In the genomic region with DNA sequence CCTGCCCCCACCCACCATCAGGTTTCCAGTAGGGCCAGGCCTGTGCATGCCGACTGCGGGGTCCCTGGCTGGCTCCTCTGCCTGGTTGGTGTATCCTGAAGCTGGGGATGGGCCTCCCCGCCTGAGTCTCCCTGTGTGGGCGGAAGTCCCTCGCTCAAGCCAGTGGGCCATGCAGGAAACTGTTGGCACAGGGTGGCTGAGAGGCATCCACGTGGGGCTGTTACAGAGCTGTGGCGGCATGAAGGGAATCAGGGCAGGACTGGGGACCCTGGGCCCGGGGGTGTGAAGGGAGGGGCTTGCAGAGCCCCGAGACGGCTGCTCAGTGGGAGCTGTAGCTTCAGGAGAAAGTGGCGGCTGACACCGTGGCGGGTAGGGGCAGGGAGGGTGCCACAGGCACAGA, we compare ENCODE assay signal across 21 cellular contexts.
DNase-seq lines count a peak whose midpoint lies in the region; ATAC-seq, FAIRE-seq and TF ChIP-seq lines count a peak whose summit lies in the region.
"Had no signal": no experiment of that assay in that cellular context is flagged by ENCODE, and none has a peak within 500 bp of the region (broad histone marks: within the 10 kb centered on the region; RNA-seq: fewer than 3 reads in every experiment).

No MANE protein-coding gene starts in this region.

- no peak for TF ChIP-seq POLR2A in suprapubic skin (IDR thresholded peaks at IDR 0.05)

- 40% methylated on average over 8 of the region's 13 CpGs for WGBS in suprapubic skin

- peaks cover 37% of the 10 kb centered on the region for H3K4me1 ChIP-seq in A673 (ENCODE audit: insufficient read depth, low read length, poor library complexity, severe bottlenecking)
- H3K4me1 ChIP-seq in astrocyte (ENCODE audit: insufficient read depth, low read length), result peaks cover 25% of the 10 kb centered on the region
- peaks cover 83% of the 10 kb centered on the region for H3K4me1 ChIP-seq in suprapubic skin

- no peaks in the 10 kb centered on the region for H3K27me3 Mint-ChIP-seq in astrocyte (ENCODE audit: low read depth, unreplicated experiment)
- H3K27me3 Mint-ChIP-seq in osteocyte (ENCODE audit: unreplicated experiment), result no peaks in the 10 kb centered on the region
- H3K27me3 Mint-ChIP-seq in activated CD8-positive, alpha-beta T cell treated with anti-CD3 and anti-CD28 coated beads, Interleukin-2, amount 10 ng/mL, durations not matched to agents 7 days and 5 days (ENCODE audit: low read depth), result no peaks in the 10 kb centered on the region
- H3K27me3 Mint-ChIP-seq: CD4-positive, alpha-beta memory T cell had no signal

- H3K4me3 ChIP-seq in A673 (ENCODE audit: low read depth, low read length, poor library complexity, severe bottlenecking) (no peak overlapping the region), astrocyte (ENCODE audit: insufficient read depth, low read depth, low read length) (no peak overlapping the region), suprapubic skin (no peak overlapping the region)
- H3K4me3 ChIP-seq: BLaER1, GM12878, GM23338 had no signal

- CTCF ChIA-PET in A673 (lab: Charles Lee), result no interaction called here
- CTCF ChIA-PET in activated CD8-positive, alpha-beta T cell treated with anti-CD3 and anti-CD28 coated beads, Interleukin-2, amount 10 ng/mL, durations not matched to agents 7 days and 5 days (lab: Charles Lee), result no interaction called here

- no peaks in the 10 kb centered on the region for H3K9me3 Mint-ChIP-seq in astrocyte (ENCODE audit: unreplicated experiment)
- H3K9me3 Mint-ChIP-seq in osteocyte (ENCODE audit: unreplicated experiment), result no peaks in the 10 kb centered on the region
- H3K9me3 Mint-ChIP-seq in activated CD8-positive, alpha-beta T cell treated with anti-CD3 and anti-CD28 coated beads, Interleukin-2, amount 10 ng/mL, durations not matched to agents 7 days and 5 days (ENCODE audit: insufficient read depth), result no peaks in the 10 kb centered on the region
- H3K9me3 Mint-ChIP-seq: CD4-positive, alpha-beta memory T cell; GM23338 had no signal

- peaks cover 9% of the 10 kb centered on the region for H3K79me2 ChIP-seq in astrocyte (ENCODE audit: insufficient read depth, low read length)

- H3K9me3 ChIP-seq in A673 (ENCODE audit: low read depth, low read length, poor library complexity, severe bottlenecking), result no peaks in the 10 kb centered on the region
- no peaks in the 10 kb centered on the region for H3K9me3 ChIP-seq in astrocyte (ENCODE audit: insufficient read depth, low read depth, low read length)
- H3K9me3 ChIP-seq in suprapubic skin, result no peaks in the 10 kb centered on the region
- H3K9me3 ChIP-seq: BLaER1 had no signal

- H3K4me1 Mint-ChIP-seq in astrocyte (ENCODE audit: low read depth, unreplicated experiment) (peaks cover 3% of the 10 kb centered on the region), osteocyte (ENCODE audit: unreplicated experiment) (peaks cover 42% of the 10 kb centered on the region)
- H3K4me1 Mint-ChIP-seq in activated CD8-positive, alpha-beta T cell treated with anti-CD3 and anti-CD28 coated beads, Interleukin-2, amount 10 ng/mL, durations not matched to agents 7 days and 5 days (ENCODE audit: low read depth), result peaks cover 4% of the 10 kb centered on the region

- TF ChIP-seq EP300 in suprapubic skin (IDR thresholded peaks at IDR 0.05), result no peak

- H3K36me3 Mint-ChIP-seq in astrocyte (ENCODE audit: low read depth, unreplicated experiment), result peaks cover 4% of the 10 kb centered on the region
- H3K36me3 Mint-ChIP-seq in osteocyte (ENCODE audit: unreplicated experiment), result peaks cover 2% of the 10 kb centered on the region
- H3K36me3 Mint-ChIP-seq in activated CD8-positive, alpha-beta T cell treated with anti-CD3 and anti-CD28 coated beads, Interleukin-2, amount 10 ng/mL, durations not matched to agents 7 days and 5 days (ENCODE audit: low read depth), result no peaks in the 10 kb centered on the region

- peaks cover 13% of the 10 kb centered on the region for H3K36me3 ChIP-seq in A673 (ENCODE audit: insufficient read depth, low read length, poor library complexity, severe bottlenecking)
- no peaks in the 10 kb centered on the region for H3K36me3 ChIP-seq in astrocyte (ENCODE audit: insufficient read depth, low read length)
- H3K36me3 ChIP-seq in suprapubic skin, result peaks cover 37% of the 10 kb centered on the region

- POLR2A ChIA-PET in A673 (lab: Charles Lee; ENCODE audit: low non-redundant PET), result no interaction called here
- POLR2A ChIA-PET in activated CD8-positive, alpha-beta T cell treated with anti-CD3 and anti-CD28 coated beads, Interleukin-2, amount 10 ng/mL, durations not matched to agents 7 days and 5 days (lab: Charles Lee), result no interaction called here

- no peak for ATAC-seq in activated CD8-positive, alpha-beta T cell treated with anti-CD3 and anti-CD28 coated beads, Interleukin-2, amount 10 ng/mL, durations not matched to agents 7 days and 5 days
- ATAC-seq: GM12878, GM23338, HepG2 had no signal

- BruUV-seq in A673 (replicated peaks; lab: Mats Ljungman, UMichigan), result no TSS peak

- no peak for FAIRE-seq in astrocyte (lab: Jason Lieb, UNC)
- FAIRE-seq: A204.1, GM12878, HepG2, RCC 7860 had no signal

- H3K27ac Mint-ChIP-seq in astrocyte (ENCODE audit: unreplicated experiment) (no peak overlapping the region), osteocyte (ENCODE audit: unreplicated experiment) (peak overlapping the region; percentile 72)
- H3K27ac Mint-ChIP-seq in activated CD8-positive, alpha-beta T cell treated with anti-CD3 and anti-CD28 coated beads, Interleukin-2, amount 10 ng/mL, durations not matched to agents 7 days and 5 days, result no peak overlapping the region
- H3K27ac Mint-ChIP-seq: GM23338 had no signal

- H3K27ac ChIP-seq in A673 (ENCODE audit: low read depth, low read length, poor library complexity, severe bottlenecking) (peak overlapping the region; percentile 59), astrocyte (ENCODE audit: low read depth, low read length) (no peak overlapping the region), suprapubic skin (peak overlapping the region; percentile 81)
- H3K27ac ChIP-seq: BLaER1 had no signal

- H3K9ac ChIP-seq in astrocyte (ENCODE audit: low read length), result no peak overlapping the region
- H3K9ac ChIP-seq: BLaER1 had no signal

- intact Hi-C loops in A673 (cut with micrococcal nuclease; ENCODE audit: unreplicated experiment), result no loop called here

- no peak overlapping the region for H2AFZ ChIP-seq in astrocyte (ENCODE audit: low read depth, low read length)
- H2AFZ ChIP-seq: GM23338 had no signal

- H4K20me1 ChIP-seq in astrocyte (ENCODE audit: insufficient read depth, low read length), result peaks cover 69% of the 10 kb centered on the region

- H3K4me2 ChIP-seq in astrocyte (ENCODE audit: low read length), result peak overlapping the region; percentile 70
- H3K4me2 ChIP-seq: BLaER1, GM23338 had no signal

- H3K27me3 ChIP-seq in A673 (replicated peaks; ENCODE audit: insufficient read depth, low read depth, low read length, poor library complexity), result no peaks in the 10 kb centered on the region
- no peaks in the 10 kb centered on the region for H3K27me3 ChIP-seq in astrocyte (ENCODE audit: insufficient read depth, low read length)
- H3K27me3 ChIP-seq in suprapubic skin, result no peaks in the 10 kb centered on the region
- H3K27me3 ChIP-seq: BLaER1 had no signal

- TF ChIP-seq CTCF in A673 (conservative IDR thresholded peaks at IDR 0.05; ENCODE audit: low read depth, low read length), result no peak
- TF ChIP-seq CTCF in astrocyte (IDR thresholded peaks at IDR 0.05; ENCODE audit: insufficient read depth, low read depth, low read length), result no peak
- no peak for TF ChIP-seq CTCF in osteocyte (IDR thresholded peaks at IDR 0.05)
- no peak for TF ChIP-seq CTCF in suprapubic skin (IDR thresholded peaks at IDR 0.05)

- DNase-seq in A673 (ENCODE audit: low spot score), result no peak
- no peak for DNase-seq in astrocyte (ENCODE audit: low read depth)
- DNase-seq in osteocyte (ENCODE audit: extremely low spot score, unreplicated experiment), result no peak
- DNase-seq in suprapubic skin (ENCODE audit: low spot score in 2 of 2), result no peak
- DNase-seq in activated CD8-positive, alpha-beta T cell treated with anti-CD3 and anti-CD28 coated beads, Interleukin-2, amount 10 ng/mL, durations not matched to agents 7 days and 5 days, result no peak
- DNase-seq in SW 1271 (lab: John Stamatoyannopoulos, UW), result no peak
- no peak for DNase-seq in cortex of kidney (lab: John Stamatoyannopoulos, UW)
- DNase-seq: CD4-positive, alpha-beta memory T cell; EL; KG1; MV-4-11; NCI-H1694 treated with DMSO at 0.1 percent for 48 hours; NCI-H510A; NCI-H748 treated with DMSO at 0.1 percent for 48 hours; SHP77 had no signal

- H3K4me3 Mint-ChIP-seq in astrocyte (ENCODE audit: unreplicated experiment) (no peak overlapping the region), osteocyte (ENCODE audit: unreplicated experiment) (no peak overlapping the region)
- H3K4me3 Mint-ChIP-seq in activated CD8-positive, alpha-beta T cell treated with anti-CD3 and anti-CD28 coated beads, Interleukin-2, amount 10 ng/mL, durations not matched to agents 7 days and 5 days, result no peak overlapping the region
- H3K4me3 Mint-ChIP-seq: CD4-positive, alpha-beta memory T cell; GM23338 had no signal
